ENCODE assay signal across 8 cellular contexts in the genomic region with DNA sequence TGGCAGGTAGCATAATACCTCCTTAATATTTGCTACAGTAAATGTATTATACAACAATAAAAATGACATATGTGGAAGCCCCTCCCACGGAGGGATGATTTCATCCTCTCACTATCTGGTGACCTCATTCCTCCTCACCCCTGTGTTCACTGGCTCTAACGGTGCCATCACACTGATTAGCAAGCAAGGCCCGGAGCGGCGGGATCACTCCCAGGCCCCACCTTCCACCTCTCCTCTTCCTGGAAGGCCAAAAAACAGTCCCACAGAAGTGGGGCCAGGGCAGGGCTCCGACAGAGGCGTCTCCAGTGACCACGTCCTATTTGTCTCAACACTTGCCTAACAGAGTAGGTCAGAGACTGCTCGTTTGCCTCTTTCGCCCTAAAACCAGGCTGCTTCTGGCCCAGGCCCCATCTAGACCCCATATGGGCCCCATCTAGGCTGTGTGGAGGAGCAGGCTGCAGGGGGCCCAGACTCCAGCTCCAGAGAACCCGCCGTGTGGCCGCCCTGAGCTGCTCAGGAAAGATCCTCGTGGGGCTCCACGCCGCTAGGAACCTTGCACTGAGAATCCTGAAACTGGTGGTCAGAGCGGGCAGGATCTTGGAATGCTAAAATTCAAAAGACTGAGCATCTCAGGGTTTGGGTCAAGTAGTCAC. TPM values are rescaled to one million over a fixed set of nuclear protein-coding genes. Genes with fewer than 3 reads are reported as not detected.
DNase-seq lines count a peak whose midpoint lies in the region; ATAC-seq and TF ChIP-seq lines count a peak whose summit lies in the region.

No MANE protein-coding gene starts in this region.

- H3K27ac Mint-ChIP-seq in GM23338 (peak overlapping the region; percentile 65), T-helper 17 cell (peak overlapping the region; percentile 98), Calu3 (ENCODE audit: unreplicated experiment) (no peak overlapping the region)

- no peaks in the 10 kb centered on the region for H3K79me2 ChIP-seq in GM23338 (replicated peaks; ENCODE audit: insufficient read depth)

- H3K36me3 ChIP-seq in GM23338 (ENCODE audit: insufficient read depth), result no peaks in the 10 kb centered on the region
- no peaks in the 10 kb centered on the region for H3K36me3 ChIP-seq in body of pancreas (replicated peaks in 1 of 2; ENCODE audit: insufficient read depth in 1 of 2, low read depth in 2 of 2)
- no peaks in the 10 kb centered on the region for H3K36me3 ChIP-seq in mesodermal cell (ENCODE audit: control insufficient read depth, insufficient read depth, low read length)
- H3K36me3 ChIP-seq in thymus (ENCODE audit: control insufficient read depth, insufficient read depth), result peaks cover 6% of the 10 kb centered on the region

- no peak for TF ChIP-seq POLR2A in body of pancreas (IDR thresholded peaks at IDR 0.05)

- no peak for TF ChIP-seq CTCF in GM23338 (conservative IDR thresholded peaks at IDR 0.05; ENCODE audit: low read depth in 2 of 2)
- TF ChIP-seq CTCF in body of pancreas (IDR thresholded peaks at IDR 0.05), result no peak
- no peak for TF ChIP-seq CTCF in Calu3 (IDR thresholded peaks at IDR 0.05; ENCODE audit: unreplicated experiment)
- TF ChIP-seq CTCF in GM13976 (IDR thresholded peaks at IDR 0.05; ENCODE audit: borderline replicate concordance, control extremely low read depth, extremely low read depth, insufficient read depth, missing control alignments), result no peak

- H3K9me3 ChIP-seq in T-helper 17 cell (ENCODE audit: control insufficient read depth, low read length, poor library complexity, severe bottlenecking) (no peaks in the 10 kb centered on the region), body of pancreas (no peaks in the 10 kb centered on the region), mesodermal cell (ENCODE audit: control insufficient read depth, low read length) (no peaks in the 10 kb centered on the region), thymus (ENCODE audit: control insufficient read depth) (no peaks in the 10 kb centered on the region)

- in situ Hi-C loops in GM13976 (cut with MboI; ENCODE audit: low sequenced_read_pairs, unreplicated experiment), result no loop called here

- DNase-seq in GM23338 (ENCODE audit: low spot score), result no peak
- peak; percentile 32 to 58 (median 38) for DNase-seq in T-helper 17 cell
- peak in 1 of 4 donors; percentile 37 for DNase-seq in body of pancreas
- no peak for DNase-seq in Calu3
- DNase-seq in GM13976 (ENCODE audit: low spot score), result no peak
- no peak for DNase-seq in iPS-NIHi11 (ENCODE audit: low spot score)

- no peak overlapping the region for H3K4me3 ChIP-seq in GM23338
- H3K4me3 ChIP-seq in body of pancreas, result no peak overlapping the region
- H3K4me3 ChIP-seq in mesodermal cell (ENCODE audit: extremely low read depth, insufficient read depth, low read length, poor library complexity, severe bottlenecking), result no peak overlapping the region
- no peak overlapping the region for H3K4me3 ChIP-seq in thymus (ENCODE audit: low read length)

- H3K27me3 ChIP-seq in GM23338 (ENCODE audit: insufficient read depth), result no peaks in the 10 kb centered on the region
- no peaks in the 10 kb centered on the region for H3K27me3 ChIP-seq in body of pancreas
- no peaks in the 10 kb centered on the region for H3K27me3 ChIP-seq in thymus (ENCODE audit: control insufficient read depth, insufficient read depth)

- intact Hi-C loops in body of pancreas (cut with DNase I), result no loop called here
- intact Hi-C loops in Calu3 (cut with micrococcal nuclease; ENCODE audit: unreplicated experiment), result no loop called here

- CTCF ChIA-PET in Calu3 (lab: Charles Lee), result interaction anchor here (0.6 to 1.1 kb wide), 2 partner anchors 12 to 20 kb away, joined by 4 read pairs; no protein-coding TSS in a partner anchor

- H3K9me2 ChIP-seq in GM23338 (ENCODE audit: insufficient read depth), result no peaks in the 10 kb centered on the region

- H3F3A ChIP-seq in GM23338 (replicated peaks; ENCODE audit: low read depth), result 0 out of 2 replicates have a peak, but pooled peaks cover 4% of the 10 kb centered on the region

- H3K27me3 Mint-ChIP-seq in GM23338 (ENCODE audit: insufficient read depth, low read depth, poor library complexity), result peaks cover 11% of the 10 kb centered on the region
- H3K27me3 Mint-ChIP-seq in T-helper 17 cell, result no peaks in the 10 kb centered on the region
- no peaks in the 10 kb centered on the region for H3K27me3 Mint-ChIP-seq in Calu3 (ENCODE audit: unreplicated experiment)

- H4K20me1 ChIP-seq in GM23338 (replicated peaks; ENCODE audit: insufficient read depth), result no peaks in the 10 kb centered on the region

- H3K4me2 ChIP-seq in GM23338, result no peak overlapping the region

- H3K36me3 Mint-ChIP-seq in GM23338 (ENCODE audit: low read depth), result no peaks in the 10 kb centered on the region
- peaks cover 17% of the 10 kb centered on the region for H3K36me3 Mint-ChIP-seq in T-helper 17 cell (ENCODE audit: low read depth)
- H3K36me3 Mint-ChIP-seq in Calu3 (ENCODE audit: insufficient read depth, unreplicated experiment), result no peaks in the 10 kb centered on the region

- H3K4me1 ChIP-seq in GM23338 (ENCODE audit: insufficient read depth) (peaks cover 17% of the 10 kb centered on the region; the same call in 1 of the 2 replicates), body of pancreas (no peaks in the 10 kb centered on the region), mesodermal cell (ENCODE audit: control insufficient read depth, insufficient read depth, low read length, poor library complexity, severe bottlenecking) (peaks cover 44% of the 10 kb centered on the region), thymus (ENCODE audit: control insufficient read depth, insufficient read depth, low read length) (peaks cover 57% of the 10 kb centered on the region)

- WGBS in body of pancreas, 2 donors, result 59 to 63% methylated on average over 17 of the region's 17 CpGs
- 76 to 80% methylated on average over 15 to 16 of the region's 17 CpGs for WGBS in mesodermal cell (ENCODE audit: insufficient coverage in 2 of 2), 2 experiments
- WGBS in thymus, result 85% methylated on average over 17 of the region's 17 CpGs

- peaks cover 36% of the 10 kb centered on the region for H3K4me1 Mint-ChIP-seq in GM23338
- peaks cover 54% of the 10 kb centered on the region for H3K4me1 Mint-ChIP-seq in T-helper 17 cell
- H3K4me1 Mint-ChIP-seq in Calu3 (ENCODE audit: low read depth, unreplicated experiment), result peaks cover 52% of the 10 kb centered on the region

- no peak overlapping the region for H3K4me3 Mint-ChIP-seq in GM23338
- H3K4me3 Mint-ChIP-seq in T-helper 17 cell, result peak overlapping the region; percentile 97
- no peak overlapping the region for H3K4me3 Mint-ChIP-seq in Calu3 (ENCODE audit: low read depth, unreplicated experiment)

- peak overlapping the region; percentile 72 for H2AFZ ChIP-seq in GM23338

- H3K9me3 Mint-ChIP-seq in GM23338 (no peaks in the 10 kb centered on the region), Calu3 (ENCODE audit: low read depth, unreplicated experiment) (no peaks in the 10 kb centered on the region)

- no TSS peak for BruUV-seq in Calu3 (replicated peaks; lab: Mats Ljungman, UMichigan)

- ATAC-seq in GM23338 (peak; percentile 34), T-helper 17 cell (peak; percentile 56), body of pancreas (peak; percentile 25)

- H3K27ac ChIP-seq in GM23338 (ENCODE audit: low read depth) (no peak overlapping the region), body of pancreas (no peak overlapping the region), mesodermal cell (ENCODE audit: low read depth, low read length, severe bottlenecking) (peak overlapping the region; percentile 84), thymus (ENCODE audit: low read depth) (peak overlapping the region; percentile 59)

TF ChIP-seq in GM23338, 12 proteins besides CTCF, POLR2A, EP300 and RAD21 (continues in another document):
- TF ChIP-seq ZNF331 (CRISPR knock-in tag; IDR thresholded peaks at IDR 0.05; ENCODE audit: low read depth) (no peak), ZNF114 (CRISPR knock-in tag; IDR thresholded peaks at IDR 0.05) (no peak), NANOG (IDR thresholded peaks at IDR 0.05; ENCODE audit: borderline replicate concordance) (no peak), EZH2phosphoT487 (IDR thresholded peaks at IDR 0.05; ENCODE audit: unreplicated experiment) (no peak), JUNB (IDR thresholded peaks at IDR 0.05; ENCODE audit: unreplicated experiment) (no peak)
- TF ChIP-seq, protein P1, sequence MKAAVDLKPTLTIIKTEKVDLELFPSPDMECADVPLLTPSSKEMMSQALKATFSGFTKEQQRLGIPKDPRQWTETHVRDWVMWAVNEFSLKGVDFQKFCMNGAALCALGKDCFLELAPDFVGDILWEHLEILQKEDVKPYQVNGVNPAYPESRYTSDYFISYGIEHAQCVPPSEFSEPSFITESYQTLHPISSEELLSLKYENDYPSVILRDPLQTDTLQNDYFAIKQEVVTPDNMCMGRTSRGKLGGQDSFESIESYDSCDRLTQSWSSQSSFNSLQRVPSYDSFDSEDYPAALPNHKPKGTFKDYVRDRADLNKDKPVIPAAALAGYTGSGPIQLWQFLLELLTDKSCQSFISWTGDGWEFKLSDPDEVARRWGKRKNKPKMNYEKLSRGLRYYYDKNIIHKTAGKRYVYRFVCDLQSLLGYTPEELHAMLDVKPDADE (IDR thresholded peaks at IDR 0.05), result no peak

RNA-seq across cellular contexts. Expression of a gene that starts 3.7 kb away (rescaled TPM):
- 0.56 TPM in 1 of 2 replicates, not detected in the other for total RNA-seq in GM23338 (2014; rRNA removed; shearing (Covaris generic))
- polyA plus RNA-seq in GM23338 (2016; fragmentation: Nextera tagmentation; extraction: Ambion mirVana) (0.16 TPM in 1 of 2 replicates, not detected in the other), thymus (28.0 TPM)
- total RNA-seq in T-helper 17 cell (100 to 1,000 TPM in 1 of 2 donors, 10 to 100 TPM in 1; 91.3 to 131 TPM), body of pancreas (1 to 10 TPM in 1 of 2 donors, under 1 TPM in 1; 0.66 to 2.3 TPM), Calu3 (2022) (0.54 and 0.76 TPM in 2 replicates)
- 1.1 TPM for polyA plus RNA-seq in mesodermal cell (2013, experiment 1 of 2)
- polyA plus RNA-seq in mesodermal cell (2013, experiment 2 of 2), result 0.30 TPM

RNA-seq across cellular contexts. Expression of a gene that starts 32.1 kb away (rescaled TPM):
- 0.07 and 0.35 TPM in 2 replicates for total RNA-seq in GM23338 (2014; rRNA removed; shearing (Covaris generic))
- polyA plus RNA-seq in GM23338 (2016; fragmentation: Nextera tagmentation; extraction: Ambion mirVana) (0.06 TPM in 1 of 2 replicates, not detected in the other), thymus (4.0 TPM)
- total RNA-seq in T-helper 17 cell (1 to 10 TPM; 3.9 to 5.0 TPM), body of pancreas (1 to 10 TPM; 5.9 to 6.5 TPM), Calu3 (2022) (not detected in 2 replicates)
- polyA plus RNA-seq in mesodermal cell (2013, experiment 1 of 2), result 6.6 TPM
- 6.6 TPM for polyA plus RNA-seq in mesodermal cell (2013, experiment 2 of 2)

Comparison
In these comparisons a context has a peak if more than half of its experiments do, and no peak if none do; other contexts are left out.
1. DNase-seq: peak in T-helper 17 cell (3 of 3); none in GM23338 (single experiment), Calu3 (single experiment), GM13976 (single experiment) and iPS-NIHi11 (single experiment).
2. H3K27ac ChIP-seq: peak in mesodermal cell (single experiment) and thymus (single experiment); none in GM23338 (single experiment) and body of pancreas (0 of 4).
3. RNA of a gene that starts 3.7 kb away (total RNA-seq): 91.3 to 131 TPM in T-helper 17 cell; 0.66 to 2.3 TPM in body of pancreas, 0.54 to 0.76 TPM in Calu3 and 0.56 TPM in GM23338; every median in the first group is over 10 times any median in the second.
4. Peak in every context shown above with its lines, with median percentiles within 50 percentile points of each other: ATAC-seq.